In genomic region chr17:40224707-40225092, GRCh38 we compare ENCODE assay signal across 9 cellular contexts. TPM values are rescaled to one million over a fixed set of nuclear protein-coding genes. Genes with fewer than 3 reads are reported as not detected.
A peak's percentile ranks its signal among the peaks of the same experiment; 100 is the strongest.
DNase-seq lines count a peak whose midpoint lies in the region; ATAC-seq, FAIRE-seq and TF ChIP-seq lines count a peak whose summit lies in the region.
"Had no signal": no experiment of that assay in that cellular context is flagged by ENCODE, and none has a peak within 500 bp of the region (broad histone marks: within the 10 kb centered on the region; RNA-seq: fewer than 3 reads in every experiment).

No MANE protein-coding gene starts in this region.

- H3K23ac ChIP-seq in IMR-90 (ENCODE audit: low read depth, low read length): no peak overlapping the region; the same call in 1 of the 2 replicates

- POLR2A ChIA-PET in IMR-90 (lab: Charles Lee; ENCODE audit: unreplicated experiment): interaction anchor here (1.0 kb wide), 1 partner anchor 13 kb away, joined by 5 read pairs; no protein-coding TSS in a partner anchor

- H2AK9ac ChIP-seq in IMR-90 (replicated peaks; ENCODE audit: low read depth, low read length, poor library complexity): no peak overlapping the region

- H3K18ac ChIP-seq in IMR-90 (ENCODE audit: low read depth, low read length): no peak overlapping the region

- no peak overlapping the region for H4K91ac ChIP-seq in IMR-90 (ENCODE audit: insufficient read depth, low read depth, low read length)

- no peak overlapping the region for H3K9ac ChIP-seq in IMR-90 (ENCODE audit: low read depth, low read length)

- H3K27ac ChIP-seq in IMR-90 (ENCODE audit: insufficient read depth, low read length) (no peak overlapping the region), body of pancreas (peak overlapping the region; percentile 11 to 78 (median 72)), small intestine (ENCODE audit: low read depth in 1 of 2, low read length in 1 of 2) (peak overlapping the region in 1 of 2 donors; percentile 63)

- H2BK120ac ChIP-seq in IMR-90 (ENCODE audit: low read depth, low read length): no peak overlapping the region

- no TSS peak for BruUV-seq in IMR-90 (replicated peaks; lab: Mats Ljungman, UMichigan)

- H3K4me1 Mint-ChIP-seq in stimulated activated memory B cell treated with anti-CD40 and anti-IgM and Interleukin-4, amounts not matched to agents 10 μg/mL and 1 μg/mL and 100 μg/mL, for 72 hours: peaks cover 50% of the 10 kb centered on the region

- H3K4ac ChIP-seq in IMR-90 (ENCODE audit: low read depth, low read length): no peak overlapping the region

- no peak overlapping the region for H2BK15ac ChIP-seq in IMR-90 (ENCODE audit: low read depth, low read length)

- no peak for FAIRE-seq in small intestine (lab: Jason Lieb, UNC)

- no peaks in the 10 kb centered on the region for H3K27me3 Mint-ChIP-seq in stimulated activated memory B cell treated with anti-CD40 and anti-IgM and Interleukin-4, amounts not matched to agents 10 μg/mL and 1 μg/mL and 100 μg/mL, for 72 hours

- H3K9me3 Mint-ChIP-seq in stimulated activated memory B cell treated with anti-CD40 and anti-IgM and Interleukin-4, amounts not matched to agents 10 μg/mL and 1 μg/mL and 100 μg/mL, for 72 hours: no peaks in the 10 kb centered on the region

- no peak overlapping the region for H2AK5ac ChIP-seq in IMR-90 (ENCODE audit: low read depth, low read length)

- no peak overlapping the region for H2BK20ac ChIP-seq in IMR-90 (ENCODE audit: low read depth, low read length)

- no peak for TF ChIP-seq RAD21 in IMR-90 (IDR thresholded peaks at IDR 0.05; ENCODE audit: low read length)

- H3K36me3 Mint-ChIP-seq in stimulated activated memory B cell treated with anti-CD40 and anti-IgM and Interleukin-4, amounts not matched to agents 10 μg/mL and 1 μg/mL and 100 μg/mL, for 72 hours: peaks cover 23% of the 10 kb centered on the region

- no CpG with 5 or more reads among the region's 3 CpGs for WGBS in IMR-90 (ENCODE audit: extremely low coverage in 2 of 2, insufficient read length in 1 of 2), 2 experiments
- WGBS in body of pancreas, 2 donors: 38 to 44% methylated on average over 3 of the region's 3 CpGs
- WGBS in small intestine, 3 donors: 70 to 90% (median 85%) methylated on average over 3 of the region's 3 CpGs

- TF ChIP-seq CTCF in IMR-90 (conservative IDR thresholded peaks at IDR 0.05; ENCODE audit: low read depth, low read length) (no peak), body of pancreas (IDR thresholded peaks at IDR 0.05) (no peak)

- H2BK5ac ChIP-seq in IMR-90 (ENCODE audit: low read depth, low read length, poor library complexity, severe bottlenecking): peak overlapping the region; percentile 29

- H3K4me1 ChIP-seq in IMR-90 (ENCODE audit: control insufficient read depth, insufficient read depth, low read length) (peaks cover 4% of the 10 kb centered on the region; the same call in 1 of the 2 replicates), body of pancreas (peaks cover 34% of the 10 kb centered on the region), small intestine (ENCODE audit: control insufficient read depth in 2 of 2, insufficient read depth in 1 of 2, low read depth in 1 of 2, low read length in 1 of 2) (no peaks in the 10 kb centered on the region)

- peaks cover 2% of the 10 kb centered on the region; the same call in 1 of the 2 replicates for H3K36me3 ChIP-seq in IMR-90 (ENCODE audit: control insufficient read depth, insufficient read depth, low read length)
- H3K36me3 ChIP-seq in body of pancreas (replicated peaks in 1 of 2; ENCODE audit: insufficient read depth in 1 of 2, low read depth in 2 of 2): no peaks in the 10 kb centered on the region
- no peaks in the 10 kb centered on the region for H3K36me3 ChIP-seq in small intestine (ENCODE audit: control insufficient read depth in 2 of 2, insufficient read depth in 2 of 2, low read length in 2 of 2)

- peak overlapping the region; percentile 67 for H3K27ac Mint-ChIP-seq in stimulated activated memory B cell treated with anti-CD40 and anti-IgM and Interleukin-4, amounts not matched to agents 10 μg/mL and 1 μg/mL and 100 μg/mL, for 72 hours

- intact Hi-C loops in IMR-90 (cut with micrococcal nuclease) (no loop called here), body of pancreas (cut with DNase I) (no loop called here)

- no peak overlapping the region for H3K56ac ChIP-seq in IMR-90 (ENCODE audit: extremely low read depth, insufficient read depth, low read length)

- H3K27me3 ChIP-seq in IMR-90 (ENCODE audit: control insufficient read depth, insufficient read depth, low read length): no peaks in the 10 kb centered on the region
- no peaks in the 10 kb centered on the region for H3K27me3 ChIP-seq in body of pancreas
- no peaks in the 10 kb centered on the region for H3K27me3 ChIP-seq in small intestine (ENCODE audit: control insufficient read depth in 2 of 2, insufficient read depth in 2 of 2, low read length in 2 of 2)

- no peaks in the 10 kb centered on the region for H3K9me3 ChIP-seq in IMR-90 (ENCODE audit: control insufficient read depth, insufficient read depth, low read length)
- no peaks in the 10 kb centered on the region for H3K9me3 ChIP-seq in body of pancreas
- H3K9me3 ChIP-seq in small intestine (ENCODE audit: control insufficient read depth, low read depth): no peaks in the 10 kb centered on the region

- in situ Hi-C loops in IMR-90 (cut with MboI; ENCODE audit: low sequenced_read_pairs): no loop called here

- no peak overlapping the region for H2AFZ ChIP-seq in IMR-90 (replicated peaks; ENCODE audit: low read length, poor library complexity)

- H3K4me2 ChIP-seq in IMR-90 (ENCODE audit: low read depth, low read length): peak overlapping the region; percentile 8; the same call in 1 of the 2 replicates

- dilution Hi-C loops in IMR-90 (cut with HindIII; ENCODE audit: low sequenced_read_pairs, unreplicated experiment): no loop called here

- H3K4me3 Mint-ChIP-seq in stimulated activated memory B cell treated with anti-CD40 and anti-IgM and Interleukin-4, amounts not matched to agents 10 μg/mL and 1 μg/mL and 100 μg/mL, for 72 hours: no peak overlapping the region

- H4K20me1 ChIP-seq in IMR-90 (ENCODE audit: insufficient read depth, low read length): peaks cover 13% of the 10 kb centered on the region

- peaks cover 13 to 70% of the 10 kb centered on the region in 2 experiments; a peak in 3 of 4 replicates for H3K79me1 ChIP-seq in IMR-90 (ENCODE audit: low read depth in 1 of 2, low read length in 2 of 2)

- ATAC-seq in IMR-90 (ENCODE audit: low read depth) (peak; percentile 35; the same call in 1 of the 2 replicates), body of pancreas (no peak)
- no peak for ATAC-seq in stimulated activated memory B cell treated with anti-CD40 and anti-IgM and Interleukin-4, amounts not matched to agents 10 μg/mL and 1 μg/mL and 100 μg/mL, for 72 hours

- H3K4me3 ChIP-seq in IMR-90 (ENCODE audit: insufficient read depth, low read depth, low read length): no peak overlapping the region
- H3K4me3 ChIP-seq in body of pancreas: no peak overlapping the region
- H3K4me3 ChIP-seq in small intestine (ENCODE audit: low read depth in 1 of 2, low read length in 2 of 2): no peak overlapping the region

- H4K5ac ChIP-seq in IMR-90 (ENCODE audit: low read depth, low read length): no peak overlapping the region

- no peak overlapping the region for H3K14ac ChIP-seq in IMR-90 (replicated peaks; ENCODE audit: low read depth, low read length)

- peaks cover 7% of the 10 kb centered on the region; the same call in 1 of the 2 replicates for H3K9me1 ChIP-seq in IMR-90 (ENCODE audit: insufficient read depth, low read length)

- CTCF ChIA-PET in IMR-90 (lab: Yijun Ruan, JAX): no interaction called here

- TF ChIP-seq POLR2A in IMR-90 (IDR thresholded peaks at IDR 0.05; ENCODE audit: low read depth, low read length) (no peak), body of pancreas (IDR thresholded peaks at IDR 0.05) (no peak)

- DNase-seq in IMR-90 (peak; percentile 55), body of pancreas (peak; percentile 35 to 51 (median 42)), hepatic stellate cell (ENCODE audit: low spot score) (peak; percentile 14), DMS 273 (lab: John Stamatoyannopoulos, UW; ENCODE audit: unreplicated experiment) (no peak), small intestine (no peak), cerebellar nuclear complex (lab: John Stamatoyannopoulos, UW) (no peak), dedifferentiated amniotic fluid mesenchymal stem cell (ENCODE audit: extremely low spot score) (no peak)
- DNase-seq: activated CD4-positive, CD25-positive, alpha-beta regulatory T cell treated with anti-CD3 and anti-CD28 coated beads, Interleukin-2, amount 50 U/mL, for 72 hours had no signal

- no peak overlapping the region for H4K8ac ChIP-seq in IMR-90 (ENCODE audit: low read depth in 2 of 2, low read length in 2 of 2)

TF ChIP-seq in IMR-90, 13 proteins besides CTCF, POLR2A, EP300 and RAD21:
- no peak for TF ChIP-seq MAFK (IDR thresholded peaks at IDR 0.05; ENCODE audit: low read depth, low read length)

RNA-seq across cellular contexts. Expression of gene WIPF2, which starts 5.6 kb away (rescaled TPM):
- total RNA-seq in IMR-90 (2012; rRNA removed) (2.0 and 2.8 TPM in 2 replicates), body of pancreas (1 to 10 TPM; 4.9 to 7.5 TPM)
- polyA plus RNA-seq in IMR-90 (2012; rRNA removed) (8.9 and 10.4 TPM in 2 replicates), small intestine (10 to 100 TPM; 12.5 to 14.1 (median 13.9) TPM)
- 4.5 and 5.4 TPM in 2 replicates for polyA plus RNA-seq in IMR-90 (2012; cell fraction: cytosol; rRNA removed)
- 9.3 and 12.3 TPM in 2 replicates for polyA plus RNA-seq in IMR-90 (2012; cell fraction: nucleus; rRNA removed; ENCODE audit: low replicate concordance)

RNA-seq across cellular contexts. Expression of gene RAPGEFL1, which starts 47.4 kb away (rescaled TPM):
- total RNA-seq in IMR-90 (2012; rRNA removed): 0.28 and 0.54 TPM in 2 replicates
- 5.6 and 6.3 TPM in 2 replicates for polyA plus RNA-seq in IMR-90 (2012; rRNA removed)
- polyA plus RNA-seq in IMR-90 (2012; cell fraction: cytosol; rRNA removed): 2.3 and 2.8 TPM in 2 replicates
- 39.7 and 48.9 TPM in 2 replicates for polyA plus RNA-seq in IMR-90 (2012; cell fraction: nucleus; rRNA removed; ENCODE audit: low replicate concordance)
- 1 to 10 TPM; 7.0 to 7.3 TPM for total RNA-seq in body of pancreas
- 100 to 1,000 TPM in 1 of 3 donors, 10 to 100 TPM in 2; 37.2 to 121 (median 78.6) TPM for polyA plus RNA-seq in small intestine

Comparison
In these comparisons a context has a peak if more than half of its experiments do, and no peak if none do; other contexts are left out.
1. DNase-seq: peak in IMR-90 (single experiment), body of pancreas (4 of 4) and hepatic stellate cell (single experiment); none in DMS 273 (single experiment), small intestine (single experiment), cerebellar nuclear complex (0 of 2) and dedifferentiated amniotic fluid mesenchymal stem cell (single experiment).